ENCODE assay signal across 1 cellular context in the genomic region with DNA sequence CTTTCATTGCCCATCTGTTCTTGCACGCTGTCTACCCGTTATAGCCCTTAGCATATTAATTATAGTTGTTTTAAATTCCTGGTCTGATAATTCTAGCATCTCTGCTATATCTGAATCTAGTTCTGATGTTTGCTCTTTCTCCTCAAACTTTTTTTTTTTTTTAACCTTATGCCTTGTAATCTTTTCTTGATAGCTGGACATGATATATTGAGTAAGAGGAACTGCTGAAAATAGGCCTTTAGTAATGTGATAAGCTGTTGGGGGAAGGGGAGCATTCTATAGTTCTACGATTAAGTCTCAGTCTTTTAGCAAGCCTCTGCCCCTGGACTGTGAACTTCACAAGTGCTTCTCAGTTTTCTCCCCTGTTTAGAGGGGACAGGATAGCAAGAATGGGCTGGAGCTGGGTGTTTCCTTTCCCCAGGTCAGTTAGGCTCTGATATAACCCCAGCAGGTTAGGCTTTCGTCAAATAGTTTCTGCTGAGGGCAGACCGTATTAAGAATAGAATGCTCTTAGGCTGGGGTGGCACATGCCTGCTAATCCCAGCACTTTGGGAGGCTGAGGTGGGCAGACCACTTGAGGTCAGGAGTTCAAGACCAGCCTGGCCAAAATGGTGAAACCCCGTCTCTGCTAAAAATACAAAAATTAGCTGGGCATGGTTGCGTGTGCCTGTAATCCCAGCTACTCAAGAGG.
TF ChIP-seq lines count a peak whose summit lies in the region.

No MANE protein-coding gene starts in this region.

TF ChIP-seq in K562, 482 proteins besides CTCF, POLR2A, EP300 and RAD21 (continued from another document and continues in another):
- no peak for TF ChIP-seq MGA (IDR thresholded peaks at IDR 0.05)
- no peak for TF ChIP-seq BCL6 (CRISPR knock-in tag; IDR thresholded peaks at IDR 0.05)
- no peak for TF ChIP-seq HMGXB4 (CRISPR knock-in tag; IDR thresholded peaks at IDR 0.05)
- TF ChIP-seq ZNF263 (CRISPR knock-in tag; IDR thresholded peaks at IDR 0.05; ENCODE audit: borderline replicate concordance) = 0 out of 2 replicates have a peak, but pooled peaks have one; percentile 30
- TF ChIP-seq ZNF274 (IDR thresholded peaks at IDR 0.05; ENCODE audit: borderline replicate concordance, low read depth, low read length) = no peak
- TF ChIP-seq CCAR2 (IDR thresholded peaks at IDR 0.05; ENCODE audit: low read depth, low read length) = no peak
- TF ChIP-seq PTRF (tag; IDR thresholded peaks at IDR 0.05) = no peak
- TF ChIP-seq, protein P1, sequence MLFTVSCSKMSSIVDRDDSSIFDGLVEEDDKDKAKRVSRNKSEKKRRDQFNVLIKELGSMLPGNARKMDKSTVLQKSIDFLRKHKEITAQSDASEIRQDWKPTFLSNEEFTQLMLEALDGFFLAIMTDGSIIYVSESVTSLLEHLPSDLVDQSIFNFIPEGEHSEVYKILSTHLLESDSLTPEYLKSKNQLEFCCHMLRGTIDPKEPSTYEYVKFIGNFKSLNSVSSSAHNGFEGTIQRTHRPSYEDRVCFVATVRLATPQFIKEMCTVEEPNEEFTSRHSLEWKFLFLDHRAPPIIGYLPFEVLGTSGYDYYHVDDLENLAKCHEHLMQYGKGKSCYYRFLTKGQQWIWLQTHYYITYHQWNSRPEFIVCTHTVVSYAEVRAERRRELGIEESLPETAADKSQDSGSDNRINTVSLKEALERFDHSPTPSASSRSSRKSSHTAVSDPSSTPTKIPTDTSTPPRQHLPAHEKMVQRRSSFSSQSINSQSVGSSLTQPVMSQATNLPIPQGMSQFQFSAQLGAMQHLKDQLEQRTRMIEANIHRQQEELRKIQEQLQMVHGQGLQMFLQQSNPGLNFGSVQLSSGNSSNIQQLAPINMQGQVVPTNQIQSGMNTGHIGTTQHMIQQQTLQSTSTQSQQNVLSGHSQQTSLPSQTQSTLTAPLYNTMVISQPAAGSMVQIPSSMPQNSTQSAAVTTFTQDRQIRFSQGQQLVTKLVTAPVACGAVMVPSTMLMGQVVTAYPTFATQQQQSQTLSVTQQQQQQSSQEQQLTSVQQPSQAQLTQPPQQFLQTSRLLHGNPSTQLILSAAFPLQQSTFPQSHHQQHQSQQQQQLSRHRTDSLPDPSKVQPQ (CRISPR knock-in tag; IDR thresholded peaks at IDR 0.05; ENCODE audit: borderline replicate concordance) = no peak
- peak; percentile 81 for TF ChIP-seq SMARCE1 (IDR thresholded peaks at IDR 0.05)
- TF ChIP-seq ZFX (CRISPR knock-in tag; IDR thresholded peaks at IDR 0.05) = peak; percentile 38; the same call in 1 of the 2 replicates
- TF ChIP-seq, protein P2, sequence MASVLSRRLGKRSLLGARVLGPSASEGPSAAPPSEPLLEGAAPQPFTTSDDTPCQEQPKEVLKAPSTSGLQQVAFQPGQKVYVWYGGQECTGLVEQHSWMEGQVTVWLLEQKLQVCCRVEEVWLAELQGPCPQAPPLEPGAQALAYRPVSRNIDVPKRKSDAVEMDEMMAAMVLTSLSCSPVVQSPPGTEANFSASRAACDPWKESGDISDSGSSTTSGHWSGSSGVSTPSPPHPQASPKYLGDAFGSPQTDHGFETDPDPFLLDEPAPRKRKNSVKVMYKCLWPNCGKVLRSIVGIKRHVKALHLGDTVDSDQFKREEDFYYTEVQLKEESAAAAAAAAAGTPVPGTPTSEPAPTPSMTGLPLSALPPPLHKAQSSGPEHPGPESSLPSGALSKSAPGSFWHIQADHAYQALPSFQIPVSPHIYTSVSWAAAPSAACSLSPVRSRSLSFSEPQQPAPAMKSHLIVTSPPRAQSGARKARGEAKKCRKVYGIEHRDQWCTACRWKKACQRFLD (CRISPR knock-in tag; IDR thresholded peaks at IDR 0.05) = no peak
- TF ChIP-seq PHTF2 (CRISPR knock-in tag; IDR thresholded peaks at IDR 0.05) = no peak
- TF ChIP-seq RB1 (IDR thresholded peaks at IDR 0.05; ENCODE audit: low read depth) = no peak
- no peak for TF ChIP-seq CAMTA2 (CRISPR knock-in tag; conservative IDR thresholded peaks at IDR 0.05)
- no peak for TF ChIP-seq NFYB (IDR thresholded peaks at IDR 0.05; ENCODE audit: extremely low read depth, insufficient read length)
- TF ChIP-seq HES1 (IDR thresholded peaks at IDR 0.05; ENCODE audit: low read depth) = no peak
- TF ChIP-seq HOXB6 (CRISPR knock-in tag; IDR thresholded peaks at IDR 0.05; ENCODE audit: borderline replicate concordance) = no peak
- TF ChIP-seq SAP30 (IDR thresholded peaks at IDR 0.05; ENCODE audit: borderline replicate concordance, insufficient read depth, low read depth, low read length, poor library complexity, severe bottlenecking) = no peak
- no peak for TF ChIP-seq GATAD2B (IDR thresholded peaks at IDR 0.05; ENCODE audit: borderline replicate concordance)
- no peak for TF ChIP-seq GTF2E2 (tag; IDR thresholded peaks at IDR 0.05)
- TF ChIP-seq, protein P3, sequence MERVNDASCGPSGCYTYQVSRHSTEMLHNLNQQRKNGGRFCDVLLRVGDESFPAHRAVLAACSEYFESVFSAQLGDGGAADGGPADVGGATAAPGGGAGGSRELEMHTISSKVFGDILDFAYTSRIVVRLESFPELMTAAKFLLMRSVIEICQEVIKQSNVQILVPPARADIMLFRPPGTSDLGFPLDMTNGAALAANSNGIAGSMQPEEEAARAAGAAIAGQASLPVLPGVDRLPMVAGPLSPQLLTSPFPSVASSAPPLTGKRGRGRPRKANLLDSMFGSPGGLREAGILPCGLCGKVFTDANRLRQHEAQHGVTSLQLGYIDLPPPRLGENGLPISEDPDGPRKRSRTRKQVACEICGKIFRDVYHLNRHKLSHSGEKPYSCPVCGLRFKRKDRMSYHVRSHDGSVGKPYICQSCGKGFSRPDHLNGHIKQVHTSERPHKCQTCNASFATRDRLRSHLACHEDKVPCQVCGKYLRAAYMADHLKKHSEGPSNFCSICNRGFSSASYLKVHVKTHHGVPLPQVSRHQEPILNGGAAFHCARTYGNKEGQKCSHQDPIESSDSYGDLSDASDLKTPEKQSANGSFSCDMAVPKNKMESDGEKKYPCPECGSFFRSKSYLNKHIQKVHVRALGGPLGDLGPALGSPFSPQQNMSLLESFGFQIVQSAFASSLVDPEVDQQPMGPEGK (CRISPR knock-in tag; IDR thresholded peaks at IDR 0.05; ENCODE audit: borderline replicate concordance) = no peak
- no peak for TF ChIP-seq HSF4 (CRISPR knock-in tag; IDR thresholded peaks at IDR 0.05; ENCODE audit: borderline replicate concordance)
- TF ChIP-seq, protein P4, sequence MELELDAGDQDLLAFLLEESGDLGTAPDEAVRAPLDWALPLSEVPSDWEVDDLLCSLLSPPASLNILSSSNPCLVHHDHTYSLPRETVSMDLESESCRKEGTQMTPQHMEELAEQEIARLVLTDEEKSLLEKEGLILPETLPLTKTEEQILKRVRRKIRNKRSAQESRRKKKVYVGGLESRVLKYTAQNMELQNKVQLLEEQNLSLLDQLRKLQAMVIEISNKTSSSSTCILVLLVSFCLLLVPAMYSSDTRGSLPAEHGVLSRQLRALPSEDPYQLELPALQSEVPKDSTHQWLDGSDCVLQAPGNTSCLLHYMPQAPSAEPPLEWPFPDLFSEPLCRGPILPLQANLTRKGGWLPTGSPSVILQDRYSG (tag; conservative IDR thresholded peaks at IDR 0.05; ENCODE audit: low read depth) = no peak
- no peak for TF ChIP-seq POLR3G (IDR thresholded peaks at IDR 0.05; ENCODE audit: extremely low read depth, insufficient read length, insufficient replicate concordance)
- TF ChIP-seq, protein P5, sequence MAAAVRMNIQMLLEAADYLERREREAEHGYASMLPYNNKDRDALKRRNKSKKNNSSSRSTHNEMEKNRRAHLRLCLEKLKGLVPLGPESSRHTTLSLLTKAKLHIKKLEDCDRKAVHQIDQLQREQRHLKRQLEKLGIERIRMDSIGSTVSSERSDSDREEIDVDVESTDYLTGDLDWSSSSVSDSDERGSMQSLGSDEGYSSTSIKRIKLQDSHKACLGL (CRISPR knock-in tag; IDR thresholded peaks at IDR 0.05; ENCODE audit: borderline replicate concordance, poor library complexity, severe bottlenecking) = no peak
- TF ChIP-seq TAL1 (IDR thresholded peaks at IDR 0.05) = peak; percentile 52
- TF ChIP-seq TAF15 (IDR thresholded peaks at IDR 0.05; ENCODE audit: low read depth, low read length) = no peak
- TF ChIP-seq STAG1 (CRISPR knock-in tag; IDR thresholded peaks at IDR 0.05; ENCODE audit: borderline replicate concordance) = no peak
- no peak for TF ChIP-seq ZNF3 (CRISPR knock-in tag; IDR thresholded peaks at IDR 0.05)
- no peak for TF ChIP-seq SIX5 (IDR thresholded peaks at IDR 0.05; ENCODE audit: borderline replicate concordance in 1 of 2, insufficient read depth in 1 of 2, low read depth in 1 of 2, low read length in 2 of 2)
